ENCODE assay signal across 25 cellular contexts in genomic region chr10:3672220-3672619, GRCh38.
DNase-seq lines count a peak whose midpoint lies in the region; ATAC-seq and TF ChIP-seq lines count a peak whose summit lies in the region.
"Had no signal": no experiment of that assay in that cellular context is flagged by ENCODE, and none has a peak within 500 bp of the region (broad histone marks: within the 10 kb centered on the region; RNA-seq: fewer than 3 reads in every experiment).

No MANE protein-coding gene starts in this region.

- H3K9me2 ChIP-seq in GM23338 (ENCODE audit: insufficient read depth), result no peaks in the 10 kb centered on the region

- peaks cover 9% of the 10 kb centered on the region for H3K4me1 ChIP-seq in BE2C
- peaks cover 4% of the 10 kb centered on the region; the same call in 1 of the 2 replicates for H3K4me1 ChIP-seq in GM23338 (ENCODE audit: insufficient read depth)
- H3K4me1 ChIP-seq: HAP-1 had no signal

- no peak for ATAC-seq in GM23338

- no peaks in the 10 kb centered on the region for H3F3A ChIP-seq in GM23338 (replicated peaks; ENCODE audit: low read depth)

- H3K4me3 Mint-ChIP-seq in GM23338, result no peak overlapping the region
- H3K4me3 Mint-ChIP-seq: CD4-positive, alpha-beta memory T cell had no signal

- H3K79me2 ChIP-seq in GM23338 (replicated peaks; ENCODE audit: insufficient read depth), result no peaks in the 10 kb centered on the region

- H3K4me3 ChIP-seq in BE2C (ENCODE audit: low read depth, low read length) (no peak overlapping the region), fibroblast of mammary gland (ENCODE audit: control insufficient read depth, low read depth, low read length) (no peak overlapping the region), GM23338 (no peak overlapping the region)
- H3K4me3 ChIP-seq: HAP-1 had no signal

- no peaks in the 10 kb centered on the region for H3K27me3 ChIP-seq in BE2C
- H3K27me3 ChIP-seq in GM23338 (ENCODE audit: insufficient read depth), result no peaks in the 10 kb centered on the region

- H3K4me1 Mint-ChIP-seq in GM23338, result peaks cover 28% of the 10 kb centered on the region

- no peak overlapping the region for H3K27ac Mint-ChIP-seq in GM23338
- H3K27ac Mint-ChIP-seq: CD4-positive, alpha-beta memory T cell had no signal

- H3K27ac ChIP-seq in GM23338 (ENCODE audit: low read depth), result no peak overlapping the region
- H3K27ac ChIP-seq: KMS-11 had no signal

- H3K9me3 Mint-ChIP-seq in GM23338, result no peaks in the 10 kb centered on the region

- H3K4me2 ChIP-seq in GM23338, result no peak overlapping the region
- H3K4me2 ChIP-seq: KMS-11 had no signal

- H3K9me3 ChIP-seq in BE2C, result no peaks in the 10 kb centered on the region
- H3K9me3 ChIP-seq: Caco-2, HAP-1 had no signal

- no peaks in the 10 kb centered on the region for H3K36me3 Mint-ChIP-seq in GM23338 (ENCODE audit: low read depth)
- H3K36me3 Mint-ChIP-seq: CD4-positive, alpha-beta memory T cell had no signal

- no peaks in the 10 kb centered on the region for H3K27me3 Mint-ChIP-seq in GM23338 (ENCODE audit: insufficient read depth, low read depth, poor library complexity)
- H3K27me3 Mint-ChIP-seq: CD4-positive, alpha-beta memory T cell had no signal

- peak; percentile 59 for DNase-seq in BE2C
- DNase-seq in SK-N-DZ (ENCODE audit: low spot score), result peak; percentile 22
- DNase-seq in fibroblast of mammary gland (ENCODE audit: low read depth), result peak; percentile 28
- no peak for DNase-seq in DMS 273 treated with DMSO at 0.1 percent for 48 hours (lab: John Stamatoyannopoulos, UW)
- no peak for DNase-seq in GM23338 (ENCODE audit: low spot score)
- DNase-seq in islet precursor cell, result no peak
- no peak for DNase-seq in KBM-7
- DNase-seq: C1 segment of cervical spinal cord; Caco-2; CD4-positive, alpha-beta memory T cell; DMS79; GF-D8; MM.1S; NCI-H1048; NCI-H1417; NCI-H1694 treated with DMSO at 0.1 percent for 48 hours; NCI-H2081; NCI-H2227 treated with DMSO at 0.1 percent for 48 hours; NCI-H510A; NCI-H69; Right ventricle myocardium superior; RPMI8226; T-helper 2 cell had no signal

- H3K36me3 ChIP-seq in BE2C (no peaks in the 10 kb centered on the region), GM23338 (ENCODE audit: insufficient read depth) (no peaks in the 10 kb centered on the region)
- H3K36me3 ChIP-seq: HAP-1 had no signal

- in situ Hi-C loops in KBM-7 (cut with MboI; ENCODE audit: low pct_unique_long_range_greater_than_20kb, low sequenced_read_pairs), result no loop called here

- H2AFZ ChIP-seq in GM23338, result no peak overlapping the region

- H4K20me1 ChIP-seq in GM23338 (replicated peaks; ENCODE audit: insufficient read depth), result no peaks in the 10 kb centered on the region

- TF ChIP-seq CTCF in BE2C (IDR thresholded peaks at IDR 0.05; ENCODE audit: low read depth, low read length), result peak; percentile 38; the same call in 1 of the 2 replicates
- no peak for TF ChIP-seq CTCF in fibroblast of mammary gland (conservative IDR thresholded peaks at IDR 0.05; ENCODE audit: control insufficient read depth, insufficient read depth, low read depth, low read length)
- no peak for TF ChIP-seq CTCF in GM23338 (conservative IDR thresholded peaks at IDR 0.05; ENCODE audit: low read depth in 2 of 2)

TF ChIP-seq in GM23338, 12 proteins besides CTCF, POLR2A, EP300 and RAD21 (continues in another document):
- TF ChIP-seq ETS1 (IDR thresholded peaks at IDR 0.05), result no peak
- TF ChIP-seq NANOG (IDR thresholded peaks at IDR 0.05; ENCODE audit: borderline replicate concordance), result no peak
- no peak for TF ChIP-seq ZNF462 (CRISPR knock-in tag; IDR thresholded peaks at IDR 0.05)
- no peak for TF ChIP-seq JUNB (IDR thresholded peaks at IDR 0.05; ENCODE audit: unreplicated experiment)
- TF ChIP-seq STAT1 (IDR thresholded peaks at IDR 0.05; ENCODE audit: unreplicated experiment), result no peak
- TF ChIP-seq ZNF331 (CRISPR knock-in tag; IDR thresholded peaks at IDR 0.05; ENCODE audit: low read depth), result no peak
- TF ChIP-seq EZH2phosphoT487 (IDR thresholded peaks at IDR 0.05; ENCODE audit: unreplicated experiment), result no peak

Comparison
In these comparisons a context has a peak if more than half of its experiments do, and no peak if none do; other contexts are left out.
1. DNase-seq: peak in BE2C (single experiment), SK-N-DZ (single experiment) and fibroblast of mammary gland (single experiment); none in DMS 273 treated with DMSO at 0.1 percent for 48 hours (single experiment), GM23338 (single experiment), islet precursor cell (single experiment) and KBM-7 (single experiment).